In the genomic region with DNA sequence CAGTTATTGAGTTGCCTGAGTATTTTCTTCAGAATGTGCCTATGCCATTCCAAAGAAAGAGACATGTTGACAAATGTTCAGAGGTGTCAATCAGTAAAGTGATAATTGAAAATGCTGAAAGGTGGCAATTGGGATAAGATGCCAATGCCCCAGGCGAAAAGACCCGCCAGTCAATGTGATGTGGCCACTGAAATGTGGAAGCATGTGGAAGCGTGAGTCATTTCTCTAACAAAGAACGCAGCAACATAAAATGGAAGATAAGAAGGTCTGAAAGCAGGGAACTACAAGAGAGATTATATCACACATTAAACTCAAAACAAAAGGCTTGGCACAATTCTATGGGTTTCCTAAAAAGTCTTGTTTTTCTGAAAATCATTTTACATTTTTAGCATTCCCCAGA, we compare ENCODE assay signal across 21 cellular contexts.
"Had no signal": no experiment of that assay in that cellular context is flagged by ENCODE, and none has a peak within 500 bp of the region (broad histone marks: within the 10 kb centered on the region; RNA-seq: fewer than 3 reads in every experiment).

No MANE protein-coding gene starts in this region.

- H3K36me3 Mint-ChIP-seq: activated naive CD4-positive, alpha-beta T cell treated with anti-CD3 and anti-CD28 coated beads, Interleukin-2, amount 50 U/mL, for 72 hours; naive B cell; stimulated activated effector memory CD8-positive, alpha-beta T cell treated with anti-CD3 and anti-CD28 coated beads, Interleukin-12 subunit alpha, Interleukin-12 subunit beta, amount 100 ng/mL, for 72 hours had no signal

- H3K27me3 ChIP-seq: adrenal gland, colonic mucosa, gastroesophageal sphincter, heart left ventricle, left lung, pancreas, sigmoid colon, testis, upper lobe of right lung had no signal

- H3K4me1 Mint-ChIP-seq: naive B cell; stimulated activated effector memory CD8-positive, alpha-beta T cell treated with anti-CD3 and anti-CD28 coated beads, Interleukin-12 subunit alpha, Interleukin-12 subunit beta, amount 100 ng/mL, for 72 hours had no signal

- H3K4me3 Mint-ChIP-seq: activated T-helper 1 cell treated with anti-CD3 and anti-CD28 coated beads, Interleukin-12 subunit alpha, Interleukin-12 subunit beta, Interleukin-2, Interleukin-4 antibody, amounts not matched to agents 30 ng/mL and 10 ng/mL and 1 ng/mL, durations not matched to agents 14 hours and 24 hours and 36 hours; naive B cell; stimulated activated effector memory CD8-positive, alpha-beta T cell treated with anti-CD3 and anti-CD28 coated beads, Interleukin-12 subunit alpha, Interleukin-12 subunit beta, amount 100 ng/mL, for 72 hours had no signal

- H3K4me1 ChIP-seq: adrenal gland, colonic mucosa, gastroesophageal sphincter, heart left ventricle, left lung, pancreas, sigmoid colon, testis, upper lobe of right lung had no signal

- H3K27ac Mint-ChIP-seq: activated naive CD4-positive, alpha-beta T cell treated with anti-CD3 and anti-CD28 coated beads, Interleukin-2, amount 50 U/mL, for 72 hours; activated T-helper 1 cell treated with anti-CD3 and anti-CD28 coated beads, Interleukin-12 subunit alpha, Interleukin-12 subunit beta, Interleukin-2, Interleukin-4 antibody, amounts not matched to agents 30 ng/mL and 10 ng/mL and 1 ng/mL, durations not matched to agents 14 hours and 24 hours and 36 hours; naive B cell; stimulated activated effector memory CD8-positive, alpha-beta T cell treated with anti-CD3 and anti-CD28 coated beads, Interleukin-12 subunit alpha, Interleukin-12 subunit beta, amount 100 ng/mL, for 72 hours had no signal

- H3K9me3 ChIP-seq: adrenal gland, colonic mucosa, gastroesophageal sphincter, heart left ventricle, left lung, mucosa of descending colon, pancreas, sigmoid colon, testis, upper lobe of right lung had no signal

- H3K27me3 Mint-ChIP-seq: naive B cell had no signal

- H3K27ac ChIP-seq: adrenal gland, colonic mucosa, gastroesophageal sphincter, heart left ventricle, left lung, pancreas, sigmoid colon, testis, upper lobe of right lung had no signal

- H3K4me3 ChIP-seq: adrenal gland, colonic mucosa, gastroesophageal sphincter, heart left ventricle, left lung, mucosa of descending colon, pancreas, sigmoid colon, testis, upper lobe of right lung had no signal

- H3K36me3 ChIP-seq: adrenal gland, colonic mucosa, gastroesophageal sphincter, heart left ventricle, left lung, pancreas, sigmoid colon, upper lobe of right lung had no signal

- DNase-seq: activated gamma-delta T cell treated with Interleukin-2 at 50 U/mL for 16 hours; activated T-cell treated with anti-CD3 and anti-CD28 coated beads for 4 hours; adrenal gland; central memory CD4-positive, alpha-beta T cell; colonic mucosa; effector CD4-positive, alpha-beta T cell; heart left ventricle; left lung; mammary epithelial cell; mucosa of descending colon; naive B cell; pancreas; sigmoid colon; stimulated activated CD4-positive, alpha-beta T cell treated with anti-CD3 and anti-CD28 coated beads, Interleukin-4, amount 100 ng/mL, for 24 hours; T1000; testis; upper lobe of right lung had no signal
